ENCODE assay signal across 7 cellular contexts in genomic region chr11:65180877-65181568, GRCh38. TPM values are rescaled to one million over a fixed set of nuclear protein-coding genes. Genes with fewer than 3 reads are reported as not detected.
DNase-seq lines count a peak whose midpoint lies in the region; ATAC-seq, FAIRE-seq and TF ChIP-seq lines count a peak whose summit lies in the region.

No MANE protein-coding gene starts in this region.

- BruUV-seq in HepG2 (replicated peaks; lab: Mats Ljungman, UMichigan) = no TSS peak

- no peaks in the 10 kb centered on the region for H4K20me1 ChIP-seq in HepG2 (ENCODE audit: insufficient read depth, low read length)

- CTCF ChIA-PET in HepG2 (lab: Yijun Ruan, JAX; ENCODE audit: low intra/inter-chr PET ratio, low total read pairs) = interaction anchor here (0.9 to 2.8 kb wide), 4 partner anchors 48 to 71 kb away, joined by 3 to 11 read pairs (median 9); partner anchors contain the start of genes TM7SF2 and ZNHIT2

- in situ Hi-C loops in GM13976 (cut with MboI; ENCODE audit: low sequenced_read_pairs, unreplicated experiment) = no loop called here
- in situ Hi-C loops in HepG2 (cut with HindIII; ENCODE audit: extremely low pct_ligation_motif_present, low pct_unique_long_range_greater_than_20kb) = loop anchor here (5.0 kb wide), 1 partner anchor 69 kb away; the partner anchor contains the start of gene TM7SF2

- H3K36me3 ChIP-seq in colonic mucosa (peaks cover 4% of the 10 kb centered on the region), HepG2 (replicated peaks in 1 of 2; ENCODE audit: control insufficient read depth in 1 of 2, insufficient read depth in 2 of 2, low read length in 2 of 2) (peaks cover 1 to 5% of the 10 kb centered on the region in 2 experiments; a peak in 1 of 5 replicates)

- H3K4me1 ChIP-seq in colonic mucosa = peaks cover 12% of the 10 kb centered on the region
- peaks cover 25% of the 10 kb centered on the region for H3K4me1 ChIP-seq in HepG2 (ENCODE audit: insufficient read depth, low read length)

- intact Hi-C loops in colonic mucosa (cut with DNase I) = loop anchor here (5.0 kb wide), 2 partner anchors 44 to 59 kb away; partner anchors contain the start of genes FAU and MRPL49
- intact Hi-C loops in HepG2 (cut with micrococcal nuclease; ENCODE audit: unreplicated experiment) = loop anchor here (1.0 to 2.0 kb wide), 3 partner anchors 15 to 68 kb away; no protein-coding TSS in a partner anchor

- H3K9me3 ChIP-seq in colonic mucosa = no peaks in the 10 kb centered on the region
- H3K9me3 ChIP-seq in HepG2 (ENCODE audit: low read length) = no peaks in the 10 kb centered on the region

- FAIRE-seq in HepG2 (lab: Jason Lieb, UNC) = no peak

- peak; percentile 69 for TF ChIP-seq RAD21 in HepG2 (CRISPR knock-in tag; IDR thresholded peaks at IDR 0.05)

- TF ChIP-seq POLR2A in HepG2 (IDR thresholded peaks at IDR 0.05; ENCODE audit: insufficient read depth in 1 of 2, low read depth in 2 of 2, low read length in 2 of 2) = peak in 1 of 2 experiments; percentile 47; a peak in 1 of 4 replicates

- H3K4me3 ChIP-seq in colonic mucosa = peak overlapping the region; percentile 94
- H3K4me3 ChIP-seq in HepG2 (replicated peaks in 1 of 3; ENCODE audit: insufficient read depth in 1 of 3, low read depth in 2 of 3, low read length in 3 of 3) = peak overlapping the region; percentile 82 to 94 (median 91)

- 5% methylated on average over 6 of the region's 60 CpGs for WGBS in HepG2 (ENCODE audit: low lambda C conversion rate)

- H3K9ac ChIP-seq in colonic mucosa (ENCODE audit: low read depth in 2 of 2, low read length in 2 of 2) = peak overlapping the region; percentile 78 to 99
- peak overlapping the region; percentile 73 for H3K9ac ChIP-seq in HepG2 (ENCODE audit: insufficient read depth, low read depth, low read length)

- TF ChIP-seq EP300 in HepG2 (IDR thresholded peaks at IDR 0.05; ENCODE audit: low read depth in 2 of 2, low read length in 2 of 2) (no peak), HepG2 (CRISPR knock-in tag; IDR thresholded peaks at IDR 0.05; ENCODE audit: borderline replicate concordance) (no peak)

- TF ChIP-seq CTCF in GM13976 (IDR thresholded peaks at IDR 0.05; ENCODE audit: borderline replicate concordance, control extremely low read depth, extremely low read depth, insufficient read depth, missing control alignments) = peak; percentile 84
- TF ChIP-seq CTCF in colonic mucosa (IDR thresholded peaks at IDR 0.05) = no peak
- peak; percentile 92 for TF ChIP-seq CTCF in HepG2 (CRISPR knock-in tag; IDR thresholded peaks at IDR 0.05)

- H3K27me3 ChIP-seq in colonic mucosa (no peaks in the 10 kb centered on the region), HepG2 (ENCODE audit: control insufficient read depth in 1 of 2, insufficient read depth in 2 of 2, low read length in 2 of 2) (no peaks in the 10 kb centered on the region; a peak in 1 of 5 replicates)

- peak overlapping the region; percentile 75 for H3K4me2 ChIP-seq in HepG2 (ENCODE audit: low read depth, low read length)

- ATAC-seq in HG02938 (IDR thresholded peaks at IDR 0.05; ENCODE audit: unreplicated experiment) (peak; percentile 55), HepG2 (peak; percentile 90)

- H2AFZ ChIP-seq in HepG2 (ENCODE audit: low read length) = no peak overlapping the region

- H3K27ac ChIP-seq in colonic mucosa (peak overlapping the region; percentile 97), HepG2 (ENCODE audit: extremely low read length, insufficient read depth, low read length) (peak overlapping the region; percentile 77)

- peaks cover 14% of the 10 kb centered on the region for H3K79me2 ChIP-seq in HepG2 (ENCODE audit: insufficient read depth, low read length)

- peak; percentile 82 for DNase-seq in GM13976 (ENCODE audit: low spot score)
- DNase-seq in NCI-H2227 (lab: John Stamatoyannopoulos, UW; ENCODE audit: unreplicated experiment) = peak; percentile 89
- DNase-seq in activated CD4-positive, alpha-beta T cell treated with anti-CD3 and anti-CD28 coated beads for 1 hour = peak; percentile 34
- DNase-seq in colonic mucosa = peak; percentile 64
- peak; percentile 61 for DNase-seq in HepG2 (ENCODE audit: low spot score)
- peak; percentile 12 to 33 (median 22) for DNase-seq in stimulated activated CD4-positive, alpha-beta T cell treated with anti-CD3 and anti-CD28 coated beads, TNF-alpha, amount 100 ng/mL, for 4 hours (ENCODE audit: low read depth in 3 of 3)

- POLR2A ChIA-PET in HepG2 (lab: Yijun Ruan, JAX) = interaction anchor here (0.8 to 6.2 kb wide), 18 partner anchors 9 to 344 kb away, joined by 3 to 85 read pairs (median 4); partner anchors contain the start of genes ARL2, DPF2, FAU and MRPL49

RNA-seq across cellular contexts. Expression of gene CAPN1, which starts 0.7 kb away (rescaled TPM):
- 100 to 1,000 TPM; 325 to 416 TPM for total RNA-seq in colonic mucosa
- 51.2 and 57.3 TPM in 2 replicates for total RNA-seq in HepG2 (2016; rRNA removed; fragmentation: Illumina TruSeq; extraction: Trizol)
- total RNA-seq in HepG2 (2016; cell fraction: cytosol; rRNA removed; fragmentation: Illumina TruSeq; extraction: Trizol; ENCODE audit: low read depth) = 26.4 and 34.4 TPM in 2 replicates
- 43.3 and 63.5 TPM in 2 replicates for total RNA-seq in HepG2 (2016; cell fraction: insoluble cytoplasmic fraction; rRNA removed; fragmentation: Illumina TruSeq; extraction: Trizol)
- total RNA-seq in HepG2 (2016; cell fraction: membrane; rRNA removed; fragmentation: Illumina TruSeq; extraction: Trizol) = 26.6 and 29.7 TPM in 2 replicates
- total RNA-seq in HepG2 (2016; cell fraction: nucleus; rRNA removed; fragmentation: Illumina TruSeq; extraction: Trizol) = 37.0 and 44.2 TPM in 2 replicates
- polyA plus RNA-seq in HepG2 (2011; rRNA removed) = 82.6 and 92.6 TPM in 2 replicates
- polyA plus RNA-seq in HepG2 (2011; cell fraction: cytosol; rRNA removed) = 23.9 and 34.7 TPM in 2 replicates
- 429 and 543 TPM in 2 replicates for polyA plus RNA-seq in HepG2 (2011; cell fraction: nucleus; rRNA removed)
- polyA plus RNA-seq in HepG2 (2012) = 41.7 and 58.1 TPM in 2 replicates
- polyA plus RNA-seq in HepG2 (2016; cell fraction: cytosol; fragmentation: Illumina TruSeq; extraction: Trizol; ENCODE audit: low read depth) = 11.8 and 12.0 TPM in 2 replicates
- 39.8 and 54.5 TPM in 2 replicates for polyA plus RNA-seq in HepG2 (2016; cell fraction: insoluble cytoplasmic fraction; fragmentation: Illumina TruSeq; extraction: Trizol; ENCODE audit: low read depth)
- polyA plus RNA-seq in HepG2 (2016; cell fraction: membrane; fragmentation: Illumina TruSeq; extraction: Trizol; ENCODE audit: low read depth) = 24.4 and 28.3 TPM in 2 replicates
- 116 and 118 TPM in 2 replicates for polyA plus RNA-seq in HepG2 (2016; cell fraction: nucleus; fragmentation: Illumina TruSeq; extraction: Trizol; ENCODE audit: insufficient read depth, low read depth)
- polyA minus RNA-seq in HepG2 (2011; rRNA and poly(A)+ RNA removed; ENCODE audit: low replicate concordance) = 129 and 175 TPM in 2 replicates
- 33.2 and 36.8 TPM in 2 replicates for polyA minus RNA-seq in HepG2 (2011; cell fraction: cytosol; rRNA and poly(A)+ RNA removed)
- polyA minus RNA-seq in HepG2 (2011; cell fraction: nucleus; rRNA and poly(A)+ RNA removed) = 47.1 and 54.0 TPM in 2 replicates

RNA-seq across cellular contexts. Expression of gene SPDYC, which starts 11.0 kb away (rescaled TPM):
- total RNA-seq in colonic mucosa (not detected), HepG2 (2016; rRNA removed; fragmentation: Illumina TruSeq; extraction: Trizol) (0.15 TPM in 1 of 2 replicates, not detected in the other)
- total RNA-seq in HepG2 (2016; cell fraction: cytosol; rRNA removed; fragmentation: Illumina TruSeq; extraction: Trizol; ENCODE audit: low read depth) = not detected in 2 replicates
- total RNA-seq in HepG2 (2016; cell fraction: insoluble cytoplasmic fraction; rRNA removed; fragmentation: Illumina TruSeq; extraction: Trizol) = 0.15 and 0.19 TPM in 2 replicates
- not detected in 2 replicates for total RNA-seq in HepG2 (2016; cell fraction: membrane; rRNA removed; fragmentation: Illumina TruSeq; extraction: Trizol)
- total RNA-seq in HepG2 (2016; cell fraction: nucleus; rRNA removed; fragmentation: Illumina TruSeq; extraction: Trizol) = not detected in 2 replicates
- 0.26 and 0.33 TPM in 2 replicates for polyA plus RNA-seq in HepG2 (2011; rRNA removed)
- polyA plus RNA-seq in HepG2 (2011; cell fraction: cytosol; rRNA removed) = 0.18 and 0.28 TPM in 2 replicates
- polyA plus RNA-seq in HepG2 (2011; cell fraction: nucleus; rRNA removed) = 0.42 and 0.71 TPM in 2 replicates
- polyA plus RNA-seq in HepG2 (2012) = 0.39 and 0.44 TPM in 2 replicates
- polyA plus RNA-seq in HepG2 (2016; cell fraction: cytosol; fragmentation: Illumina TruSeq; extraction: Trizol; ENCODE audit: low read depth) = not detected in 2 replicates
- not detected in 2 replicates for polyA plus RNA-seq in HepG2 (2016; cell fraction: insoluble cytoplasmic fraction; fragmentation: Illumina TruSeq; extraction: Trizol; ENCODE audit: low read depth)
- polyA plus RNA-seq in HepG2 (2016; cell fraction: membrane; fragmentation: Illumina TruSeq; extraction: Trizol; ENCODE audit: low read depth) = not detected in 2 replicates
- polyA plus RNA-seq in HepG2 (2016; cell fraction: nucleus; fragmentation: Illumina TruSeq; extraction: Trizol; ENCODE audit: insufficient read depth, low read depth) = 0.52 TPM in 1 of 2 replicates, not detected in the other
- polyA minus RNA-seq in HepG2 (2011; rRNA and poly(A)+ RNA removed; ENCODE audit: low replicate concordance) = not detected in 2 replicates
- 0.59 TPM in 1 of 2 replicates, not detected in the other for polyA minus RNA-seq in HepG2 (2011; cell fraction: cytosol; rRNA and poly(A)+ RNA removed)
- not detected in 2 replicates for polyA minus RNA-seq in HepG2 (2011; cell fraction: nucleus; rRNA and poly(A)+ RNA removed)

RNA-seq across cellular contexts. Expression of gene SYVN1, which starts 46.7 kb away (rescaled TPM):
- total RNA-seq in colonic mucosa (10 to 100 TPM; 64.3 to 66.0 TPM), HepG2 (2016; rRNA removed; fragmentation: Illumina TruSeq; extraction: Trizol) (7.4 and 10.3 TPM in 2 replicates)
- 5.5 and 6.4 TPM in 2 replicates for total RNA-seq in HepG2 (2016; cell fraction: cytosol; rRNA removed; fragmentation: Illumina TruSeq; extraction: Trizol; ENCODE audit: low read depth)
- total RNA-seq in HepG2 (2016; cell fraction: insoluble cytoplasmic fraction; rRNA removed; fragmentation: Illumina TruSeq; extraction: Trizol) = 7.6 and 9.3 TPM in 2 replicates
- total RNA-seq in HepG2 (2016; cell fraction: membrane; rRNA removed; fragmentation: Illumina TruSeq; extraction: Trizol) = 5.6 and 6.7 TPM in 2 replicates
- total RNA-seq in HepG2 (2016; cell fraction: nucleus; rRNA removed; fragmentation: Illumina TruSeq; extraction: Trizol) = 25.3 and 26.9 TPM in 2 replicates
- 22.5 and 25.8 TPM in 2 replicates for polyA plus RNA-seq in HepG2 (2011; rRNA removed)
- polyA plus RNA-seq in HepG2 (2011; cell fraction: cytosol; rRNA removed) = 17.6 and 23.4 TPM in 2 replicates
- 115 and 119 TPM in 2 replicates for polyA plus RNA-seq in HepG2 (2011; cell fraction: nucleus; rRNA removed)
- polyA plus RNA-seq in HepG2 (2012) = 33.9 and 47.9 TPM in 2 replicates
- polyA plus RNA-seq in HepG2 (2016; cell fraction: cytosol; fragmentation: Illumina TruSeq; extraction: Trizol; ENCODE audit: low read depth) = 2.0 and 2.2 TPM in 2 replicates
- polyA plus RNA-seq in HepG2 (2016; cell fraction: insoluble cytoplasmic fraction; fragmentation: Illumina TruSeq; extraction: Trizol; ENCODE audit: low read depth) = 7.4 and 12.4 TPM in 2 replicates
- 3.4 and 4.9 TPM in 2 replicates for polyA plus RNA-seq in HepG2 (2016; cell fraction: membrane; fragmentation: Illumina TruSeq; extraction: Trizol; ENCODE audit: low read depth)
- polyA plus RNA-seq in HepG2 (2016; cell fraction: nucleus; fragmentation: Illumina TruSeq; extraction: Trizol; ENCODE audit: insufficient read depth, low read depth) = 64.5 and 69.0 TPM in 2 replicates
- 98.7 and 122 TPM in 2 replicates for polyA minus RNA-seq in HepG2 (2011; rRNA and poly(A)+ RNA removed; ENCODE audit: low replicate concordance)
- polyA minus RNA-seq in HepG2 (2011; cell fraction: cytosol; rRNA and poly(A)+ RNA removed) = 35.8 and 47.2 TPM in 2 replicates
- 51.0 and 56.2 TPM in 2 replicates for polyA minus RNA-seq in HepG2 (2011; cell fraction: nucleus; rRNA and poly(A)+ RNA removed)

RNA-seq across cellular contexts. Expression of gene MRPL49, which starts 58.9 kb away (rescaled TPM):
- total RNA-seq in colonic mucosa = 10 to 100 TPM; 60.7 to 72.3 TPM
- total RNA-seq in HepG2 (2016; rRNA removed; fragmentation: Illumina TruSeq; extraction: Trizol) = 53.3 and 63.2 TPM in 2 replicates
- 9.5 and 10.0 TPM in 2 replicates for total RNA-seq in HepG2 (2016; cell fraction: cytosol; rRNA removed; fragmentation: Illumina TruSeq; extraction: Trizol; ENCODE audit: low read depth)
- 54.6 and 65.9 TPM in 2 replicates for total RNA-seq in HepG2 (2016; cell fraction: insoluble cytoplasmic fraction; rRNA removed; fragmentation: Illumina TruSeq; extraction: Trizol)
- 26.1 and 26.5 TPM in 2 replicates for total RNA-seq in HepG2 (2016; cell fraction: membrane; rRNA removed; fragmentation: Illumina TruSeq; extraction: Trizol)
- 17.5 and 18.4 TPM in 2 replicates for total RNA-seq in HepG2 (2016; cell fraction: nucleus; rRNA removed; fragmentation: Illumina TruSeq; extraction: Trizol)
- 39.2 and 41.4 TPM in 2 replicates for polyA plus RNA-seq in HepG2 (2011; rRNA removed)
- polyA plus RNA-seq in HepG2 (2011; cell fraction: cytosol; rRNA removed) = 45.2 and 53.6 TPM in 2 replicates
- 10.1 and 14.8 TPM in 2 replicates for polyA plus RNA-seq in HepG2 (2011; cell fraction: nucleus; rRNA removed)
- 19.0 and 22.8 TPM in 2 replicates for polyA plus RNA-seq in HepG2 (2012)
- 7.7 TPM in 2 replicates for polyA plus RNA-seq in HepG2 (2016; cell fraction: cytosol; fragmentation: Illumina TruSeq; extraction: Trizol; ENCODE audit: low read depth)
- 66.0 and 68.9 TPM in 2 replicates for polyA plus RNA-seq in HepG2 (2016; cell fraction: insoluble cytoplasmic fraction; fragmentation: Illumina TruSeq; extraction: Trizol; ENCODE audit: low read depth)
- 17.1 and 17.2 TPM in 2 replicates for polyA plus RNA-seq in HepG2 (2016; cell fraction: membrane; fragmentation: Illumina TruSeq; extraction: Trizol; ENCODE audit: low read depth)
- polyA plus RNA-seq in HepG2 (2016; cell fraction: nucleus; fragmentation: Illumina TruSeq; extraction: Trizol; ENCODE audit: insufficient read depth, low read depth) = 27.1 and 27.9 TPM in 2 replicates
- 32.3 and 86.6 TPM in 2 replicates for polyA minus RNA-seq in HepG2 (2011; rRNA and poly(A)+ RNA removed; ENCODE audit: low replicate concordance)
- polyA minus RNA-seq in HepG2 (2011; cell fraction: cytosol; rRNA and poly(A)+ RNA removed) = 14.0 and 16.4 TPM in 2 replicates
- polyA minus RNA-seq in HepG2 (2011; cell fraction: nucleus; rRNA and poly(A)+ RNA removed) = 11.6 and 13.6 TPM in 2 replicates

RNA-seq across cellular contexts. Expression of gene FAU, which starts 59.1 kb away (rescaled TPM):
- total RNA-seq in colonic mucosa = 100 to 1,000 TPM; 752 to 950 TPM
- total RNA-seq in HepG2 (2016; rRNA removed; fragmentation: Illumina TruSeq; extraction: Trizol) = 869 and 1,024 TPM in 2 replicates
- total RNA-seq in HepG2 (2016; cell fraction: cytosol; rRNA removed; fragmentation: Illumina TruSeq; extraction: Trizol; ENCODE audit: low read depth) = 647 and 670 TPM in 2 replicates
- 906 and 1,117 TPM in 2 replicates for total RNA-seq in HepG2 (2016; cell fraction: insoluble cytoplasmic fraction; rRNA removed; fragmentation: Illumina TruSeq; extraction: Trizol)
- total RNA-seq in HepG2 (2016; cell fraction: membrane; rRNA removed; fragmentation: Illumina TruSeq; extraction: Trizol) = 759 and 784 TPM in 2 replicates
- total RNA-seq in HepG2 (2016; cell fraction: nucleus; rRNA removed; fragmentation: Illumina TruSeq; extraction: Trizol) = 357 and 372 TPM in 2 replicates
- 374 and 392 TPM in 2 replicates for polyA plus RNA-seq in HepG2 (2011; rRNA removed)
- 479 and 733 TPM in 2 replicates for polyA plus RNA-seq in HepG2 (2011; cell fraction: cytosol; rRNA removed)
- 228 and 230 TPM in 2 replicates for polyA plus RNA-seq in HepG2 (2011; cell fraction: nucleus; rRNA removed)
- 713 and 760 TPM in 2 replicates for polyA plus RNA-seq in HepG2 (2012)
- polyA plus RNA-seq in HepG2 (2016; cell fraction: cytosol; fragmentation: Illumina TruSeq; extraction: Trizol; ENCODE audit: low read depth) = 645 and 677 TPM in 2 replicates
- polyA plus RNA-seq in HepG2 (2016; cell fraction: insoluble cytoplasmic fraction; fragmentation: Illumina TruSeq; extraction: Trizol; ENCODE audit: low read depth) = 876 and 937 TPM in 2 replicates
- 684 and 723 TPM in 2 replicates for polyA plus RNA-seq in HepG2 (2016; cell fraction: membrane; fragmentation: Illumina TruSeq; extraction: Trizol; ENCODE audit: low read depth)
- 488 and 523 TPM in 2 replicates for polyA plus RNA-seq in HepG2 (2016; cell fraction: nucleus; fragmentation: Illumina TruSeq; extraction: Trizol; ENCODE audit: insufficient read depth, low read depth)
- polyA minus RNA-seq in HepG2 (2011; rRNA and poly(A)+ RNA removed; ENCODE audit: low replicate concordance) = 284 and 286 TPM in 2 replicates
- polyA minus RNA-seq in HepG2 (2011; cell fraction: cytosol; rRNA and poly(A)+ RNA removed) = 148 and 154 TPM in 2 replicates
- 68.0 and 81.7 TPM in 2 replicates for polyA minus RNA-seq in HepG2 (2011; cell fraction: nucleus; rRNA and poly(A)+ RNA removed)

Comparison
In these comparisons a context has a peak if more than half of its experiments do, and no peak if none do; other contexts are left out.
1. Peak in every context shown above with its lines: DNase-seq, ATAC-seq, H3K4me3 ChIP-seq and H3K27ac ChIP-seq.
2. DNase-seq: peak in every context shown above with its lines; median percentile 89 in NCI-H2227; 82 in GM13976; 64 in colonic mucosa; 61 in HepG2; 34 in activated CD4-positive, alpha-beta T cell treated with anti-CD3 and anti-CD28 coated beads for 1 hour; 22 in stimulated activated CD4-positive, alpha-beta T cell treated with anti-CD3 and anti-CD28 coated beads, TNF-alpha, amount 100 ng/mL, for 4 hours.